In genomic region chr22:37234736-37235711, GRCh38 we compare ENCODE assay signal across 1 cellular context.
TF ChIP-seq lines count a peak whose summit lies in the region.

No MANE protein-coding gene starts in this region.

TF ChIP-seq in HCT116, 20 proteins besides CTCF, POLR2A, EP300 and RAD21 (continued from another document):
- TF ChIP-seq ZBTB33 (IDR thresholded peaks at IDR 0.05; ENCODE audit: extremely low read depth, insufficient replicate concordance, low read length), result no peak
- TF ChIP-seq EZH2phosphoT487 (IDR thresholded peaks at IDR 0.05; ENCODE audit: borderline replicate concordance), result no peak
- TF ChIP-seq REST (IDR thresholded peaks at IDR 0.05; ENCODE audit: low read depth), result no peak
- no peak for TF ChIP-seq SIN3A (IDR thresholded peaks at IDR 0.05; ENCODE audit: low read depth)
- no peak for TF ChIP-seq CEBPB (IDR thresholded peaks at IDR 0.05; ENCODE audit: low read depth)
- TF ChIP-seq ZFX (IDR thresholded peaks at IDR 0.05), result no peak
- no peak for TF ChIP-seq CBX3 (IDR thresholded peaks at IDR 0.05; ENCODE audit: low read depth)
- no peak for TF ChIP-seq TCF7L2 (IDR thresholded peaks at IDR 0.05; ENCODE audit: borderline replicate concordance, extremely low read depth, insufficient read depth, insufficient read length)
- no peak for TF ChIP-seq POLR2AphosphoS5 (IDR thresholded peaks at IDR 0.05; ENCODE audit: low read depth, low read length)
- no peak for TF ChIP-seq SRF (IDR thresholded peaks at IDR 0.05; ENCODE audit: low read depth)
- no peak for TF ChIP-seq JUND (IDR thresholded peaks at IDR 0.05)
